ENCODE assay signal across 16 cellular contexts in the genomic region with DNA sequence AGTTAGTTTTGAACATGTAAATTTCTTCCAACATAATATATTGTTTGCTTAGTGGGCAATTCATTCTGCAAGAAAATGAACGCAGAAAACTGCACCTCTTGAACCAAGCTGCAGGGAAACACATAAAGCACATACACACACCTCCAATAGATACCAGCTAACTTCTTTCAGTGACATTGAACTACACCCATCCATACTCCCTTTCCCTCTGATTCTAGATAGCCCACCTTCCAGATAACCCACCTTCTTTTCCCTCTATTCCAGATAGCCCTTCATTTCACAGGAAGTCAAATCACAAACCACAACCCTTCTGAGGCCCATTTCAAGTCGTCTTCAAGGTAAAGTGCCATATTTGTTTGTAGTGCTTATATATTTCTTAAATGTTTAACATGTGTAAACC. TPM values are rescaled to one million over a fixed set of nuclear protein-coding genes. Genes with fewer than 3 reads are reported as not detected.
DNase-seq lines count a peak whose midpoint lies in the region; ATAC-seq and TF ChIP-seq lines count a peak whose summit lies in the region.
"Had no signal": no experiment of that assay in that cellular context is flagged by ENCODE, and none has a peak within 500 bp of the region (broad histone marks: within the 10 kb centered on the region; RNA-seq: fewer than 3 reads in every experiment).

No MANE protein-coding gene starts in this region.

- no peak overlapping the region for H3K9ac ChIP-seq in mesendoderm (ENCODE audit: low read length)
- no peak overlapping the region for H3K9ac ChIP-seq in neuronal stem cell (ENCODE audit: low read depth, low read length, poor library complexity)

- H3K4me2 ChIP-seq in mesendoderm (ENCODE audit: low read length) (no peak overlapping the region), neuronal stem cell (ENCODE audit: insufficient read depth, low read length, poor library complexity, severe bottlenecking) (no peak overlapping the region)

- H3K4ac ChIP-seq in mesendoderm (ENCODE audit: low read depth, low read length) (no peak overlapping the region), neuronal stem cell (ENCODE audit: low read length) (no peak overlapping the region)

- H2BK12ac ChIP-seq in neuronal stem cell (ENCODE audit: low read length) = no peak overlapping the region

- H3K79me2 ChIP-seq in mesendoderm (ENCODE audit: control insufficient read depth, insufficient read depth, low read length) = no peaks in the 10 kb centered on the region

- H3K36me3 Mint-ChIP-seq in activated naive CD8-positive, alpha-beta T cell = peaks cover 2% of the 10 kb centered on the region
- H3K36me3 Mint-ChIP-seq in activated naive CD8-positive, alpha-beta T cell treated with anti-CD3 and anti-CD28 coated beads for 36 hours = peaks cover 3% of the 10 kb centered on the region
- H3K36me3 Mint-ChIP-seq in activated B cell treated with CpG ODN at 0.5 μM for 24 hours (ENCODE audit: low read depth) (peaks cover 22% of the 10 kb centered on the region), glutamatergic neuron (ENCODE audit: unreplicated experiment) (no peaks in the 10 kb centered on the region), type B pancreatic cell (peaks cover 7% of the 10 kb centered on the region)

- CTCF ChIA-PET in activated B cell treated with CpG ODN at 0.5 μM for 24 hours (lab: Charles Lee) = interaction anchor here (1.1 to 1.4 kb wide), 4 partner anchors 344 to 670 kb away, joined by 3 to 12 read pairs (median 4); no protein-coding TSS in a partner anchor

- no peak overlapping the region for H3K27ac ChIP-seq in mesendoderm (ENCODE audit: low read depth, low read length)
- no peak overlapping the region for H3K27ac ChIP-seq in neuronal stem cell (replicated peaks; ENCODE audit: low read length)
- H3K27ac ChIP-seq: C4-2B had no signal

- no peak overlapping the region for H3K56ac ChIP-seq in mesendoderm (ENCODE audit: low read length)

- H2BK5ac ChIP-seq in mesendoderm (ENCODE audit: low read length) = no peak overlapping the region
- no peak overlapping the region for H2BK5ac ChIP-seq in neuronal stem cell (ENCODE audit: low read length)

- no peak overlapping the region for H4K5ac ChIP-seq in mesendoderm (ENCODE audit: low read length)

- no peak overlapping the region for H3K14ac ChIP-seq in neuronal stem cell (ENCODE audit: low read length)

- H3K36me3 ChIP-seq in mesendoderm (ENCODE audit: control insufficient read depth, insufficient read depth, low read length) (no peaks in the 10 kb centered on the region), neuronal stem cell (replicated peaks in 1 of 2; ENCODE audit: control insufficient read depth in 2 of 2, insufficient read depth in 2 of 2, low read length in 2 of 2) (peaks cover 0 to 33% of the 10 kb centered on the region in 2 donors)

- H3K4me1 ChIP-seq in mesendoderm (ENCODE audit: control insufficient read depth, low read depth, low read length) (no peaks in the 10 kb centered on the region), neuronal stem cell (ENCODE audit: control insufficient read depth in 2 of 2, insufficient read depth in 1 of 2, low read depth in 1 of 2, low read length in 2 of 2) (no peaks in the 10 kb centered on the region)

- intact Hi-C loops in activated B cell treated with CpG ODN at 0.5 μM for 24 hours (cut with micrococcal nuclease) = no loop called here

- H3K27me3 ChIP-seq in mesendoderm (ENCODE audit: insufficient read depth, low read length, poor library complexity) (no peaks in the 10 kb centered on the region), neuronal stem cell (ENCODE audit: control insufficient read depth in 3 of 3, insufficient read depth in 3 of 3, low read depth in 1 of 3, low read length in 3 of 3) (no peaks in the 10 kb centered on the region)

- no peak overlapping the region for H2AFZ ChIP-seq in neuronal stem cell (ENCODE audit: low read length)

- no peaks in the 10 kb centered on the region for H3K27me3 Mint-ChIP-seq in activated naive CD8-positive, alpha-beta T cell
- H3K27me3 Mint-ChIP-seq in activated naive CD8-positive, alpha-beta T cell treated with anti-CD3 and anti-CD28 coated beads for 36 hours = no peaks in the 10 kb centered on the region
- H3K27me3 Mint-ChIP-seq in activated B cell treated with CpG ODN at 0.5 μM for 24 hours = no peaks in the 10 kb centered on the region
- peaks cover 9% of the 10 kb centered on the region for H3K27me3 Mint-ChIP-seq in glutamatergic neuron (ENCODE audit: unreplicated experiment)
- no peaks in the 10 kb centered on the region for H3K27me3 Mint-ChIP-seq in type B pancreatic cell

- no peaks in the 10 kb centered on the region for H3K9me3 ChIP-seq in neuronal stem cell (replicated peaks in 1 of 2; ENCODE audit: control insufficient read depth in 2 of 2, insufficient read depth in 1 of 2, low read depth in 1 of 2, low read length in 2 of 2)

- H3K79me1 ChIP-seq in mesendoderm (ENCODE audit: low read length) = no peaks in the 10 kb centered on the region
- H3K79me1 ChIP-seq in neuronal stem cell (ENCODE audit: low read depth, low read length) = no peaks in the 10 kb centered on the region

- peaks cover 6% of the 10 kb centered on the region for H3K4me1 Mint-ChIP-seq in activated naive CD8-positive, alpha-beta T cell (ENCODE audit: low read depth)
- peaks cover 6% of the 10 kb centered on the region for H3K4me1 Mint-ChIP-seq in activated naive CD8-positive, alpha-beta T cell treated with anti-CD3 and anti-CD28 coated beads for 36 hours
- peaks cover 9% of the 10 kb centered on the region for H3K4me1 Mint-ChIP-seq in activated B cell treated with CpG ODN at 0.5 μM for 24 hours
- H3K4me1 Mint-ChIP-seq in glutamatergic neuron (ENCODE audit: low read depth, unreplicated experiment) = peaks cover 12% of the 10 kb centered on the region
- no peaks in the 10 kb centered on the region for H3K4me1 Mint-ChIP-seq in type B pancreatic cell (ENCODE audit: unreplicated experiment)

- no peak overlapping the region for H3K18ac ChIP-seq in mesendoderm (ENCODE audit: low read length)
- H3K18ac ChIP-seq in neuronal stem cell (ENCODE audit: low read length) = no peak overlapping the region

- POLR2A ChIA-PET in activated B cell treated with CpG ODN at 0.5 μM for 24 hours (lab: Charles Lee) = no interaction called here

- no peak overlapping the region for H3K4me3 ChIP-seq in mesendoderm (ENCODE audit: low read length)
- H3K4me3 ChIP-seq in neuronal stem cell (ENCODE audit: low read length in 2 of 2) = no peak overlapping the region

- no peak for DNase-seq in activated naive CD8-positive, alpha-beta T cell treated with anti-CD3 and anti-CD28 coated beads for 36 hours
- DNase-seq in activated B cell treated with CpG ODN at 0.5 μM for 24 hours = no peak
- DNase-seq in glutamatergic neuron = no peak
- DNase-seq in type B pancreatic cell (ENCODE audit: extremely low spot score, unreplicated experiment) = no peak
- DNase-seq in NCI-H2227 treated with DMSO at 0.1 percent for 48 hours (lab: John Stamatoyannopoulos, UW) = no peak
- no peak for DNase-seq in mesendoderm
- no peak for DNase-seq in neuronal stem cell (ENCODE audit: low spot score)
- DNase-seq: DMS53, HCEC 1CT, KBM-7, NCI-H1092, NCI-H1694, NCI-H69, PC-3 had no signal

- H3K4me3 Mint-ChIP-seq in activated naive CD8-positive, alpha-beta T cell = no peak overlapping the region
- no peak overlapping the region for H3K4me3 Mint-ChIP-seq in activated naive CD8-positive, alpha-beta T cell treated with anti-CD3 and anti-CD28 coated beads for 36 hours
- no peak overlapping the region for H3K4me3 Mint-ChIP-seq in activated B cell treated with CpG ODN at 0.5 μM for 24 hours
- no peak overlapping the region for H3K4me3 Mint-ChIP-seq in glutamatergic neuron (ENCODE audit: unreplicated experiment)
- no peak overlapping the region for H3K4me3 Mint-ChIP-seq in type B pancreatic cell

- H4K8ac ChIP-seq in mesendoderm (ENCODE audit: low read depth, low read length) (no peak overlapping the region), neuronal stem cell (ENCODE audit: low read depth, low read length) (no peak overlapping the region)

- WGBS in mesendoderm (ENCODE audit: extremely low coverage, insufficient coverage, low lambda C conversion rate) = no CpG with 5 or more reads among the region's 2 CpGs
- no CpG with 5 or more reads among the region's 2 CpGs for WGBS in neuronal stem cell (ENCODE audit: extremely low coverage in 2 of 2, insufficient read length in 2 of 2, insufficient replicate concordance in 1 of 2), 2 donors

- peak overlapping the region; percentile 30 for H3K27ac Mint-ChIP-seq in activated naive CD8-positive, alpha-beta T cell
- H3K27ac Mint-ChIP-seq in activated naive CD8-positive, alpha-beta T cell treated with anti-CD3 and anti-CD28 coated beads for 36 hours = no peak overlapping the region
- H3K27ac Mint-ChIP-seq in activated B cell treated with CpG ODN at 0.5 μM for 24 hours (peak overlapping the region; percentile 20), glutamatergic neuron (ENCODE audit: unreplicated experiment) (peak overlapping the region; percentile 15), type B pancreatic cell (peak overlapping the region; percentile 12)

- H2BK120ac ChIP-seq in mesendoderm (ENCODE audit: low read depth, low read length) (no peak overlapping the region), neuronal stem cell (ENCODE audit: low read depth, low read length) (no peak overlapping the region)

- no peak for ATAC-seq in activated B cell treated with CpG ODN at 0.5 μM for 24 hours (ENCODE audit: low read depth)
- ATAC-seq: PC-3 had no signal

- H2AK5ac ChIP-seq in mesendoderm (ENCODE audit: low read length) = no peak overlapping the region
- H2AK5ac ChIP-seq in neuronal stem cell (ENCODE audit: low read depth, low read length) = no peak overlapping the region

- H2BK15ac ChIP-seq in mesendoderm (replicated peaks; ENCODE audit: low read depth) (no peak overlapping the region), neuronal stem cell (ENCODE audit: low read length) (no peak overlapping the region)

- TF ChIP-seq CTCF in activated B cell treated with CpG ODN at 0.5 μM for 24 hours (IDR thresholded peaks at IDR 0.05) (no peak), glutamatergic neuron (IDR thresholded peaks at IDR 0.05; ENCODE audit: partially characterized antibody, unreplicated experiment) (no peak), type B pancreatic cell (conservative IDR thresholded peaks at IDR 0.05) (no peak)

- H4K91ac ChIP-seq in neuronal stem cell (ENCODE audit: low read depth, low read length, poor library complexity) = no peak overlapping the region

- H3K23ac ChIP-seq in mesendoderm (ENCODE audit: low read length) = no peak overlapping the region
- no peak overlapping the region for H3K23ac ChIP-seq in neuronal stem cell (ENCODE audit: low read depth, low read length, poor library complexity)

- no peaks in the 10 kb centered on the region for H3K9me3 Mint-ChIP-seq in activated naive CD8-positive, alpha-beta T cell (ENCODE audit: low read depth)
- no peaks in the 10 kb centered on the region for H3K9me3 Mint-ChIP-seq in activated naive CD8-positive, alpha-beta T cell treated with anti-CD3 and anti-CD28 coated beads for 36 hours
- H3K9me3 Mint-ChIP-seq in activated B cell treated with CpG ODN at 0.5 μM for 24 hours (no peaks in the 10 kb centered on the region), glutamatergic neuron (ENCODE audit: unreplicated experiment) (peaks cover 4% of the 10 kb centered on the region), type B pancreatic cell (no peaks in the 10 kb centered on the region)

RNA-seq across cellular contexts. Expression of gene NRBF2, which starts 28.5 kb away (rescaled TPM):
- total RNA-seq in activated naive CD8-positive, alpha-beta T cell treated with anti-CD3 and anti-CD28 coated beads for 36 hours = 10 to 100 TPM; 27.6 to 27.8 TPM
- total RNA-seq in activated B cell treated with CpG ODN at 0.5 μM for 24 hours (23.8 and 26.9 TPM in 2 replicates), glutamatergic neuron (ENCODE audit: unreplicated experiment) (31.0 TPM), type B pancreatic cell (ENCODE audit: low replicate concordance) (22.1 and 25.0 TPM in 2 replicates)
- polyA plus RNA-seq in mesendoderm (2013, experiment 1 of 2) = 35.8 TPM
- polyA plus RNA-seq in mesendoderm (2013, experiment 2 of 2) = 37.5 TPM
- 23.5 TPM for polyA plus RNA-seq in neuronal stem cell (2013, experiment 1 of 2)
- polyA plus RNA-seq in neuronal stem cell (2013, experiment 2 of 2) = 23.4 TPM
